In the genomic region with DNA sequence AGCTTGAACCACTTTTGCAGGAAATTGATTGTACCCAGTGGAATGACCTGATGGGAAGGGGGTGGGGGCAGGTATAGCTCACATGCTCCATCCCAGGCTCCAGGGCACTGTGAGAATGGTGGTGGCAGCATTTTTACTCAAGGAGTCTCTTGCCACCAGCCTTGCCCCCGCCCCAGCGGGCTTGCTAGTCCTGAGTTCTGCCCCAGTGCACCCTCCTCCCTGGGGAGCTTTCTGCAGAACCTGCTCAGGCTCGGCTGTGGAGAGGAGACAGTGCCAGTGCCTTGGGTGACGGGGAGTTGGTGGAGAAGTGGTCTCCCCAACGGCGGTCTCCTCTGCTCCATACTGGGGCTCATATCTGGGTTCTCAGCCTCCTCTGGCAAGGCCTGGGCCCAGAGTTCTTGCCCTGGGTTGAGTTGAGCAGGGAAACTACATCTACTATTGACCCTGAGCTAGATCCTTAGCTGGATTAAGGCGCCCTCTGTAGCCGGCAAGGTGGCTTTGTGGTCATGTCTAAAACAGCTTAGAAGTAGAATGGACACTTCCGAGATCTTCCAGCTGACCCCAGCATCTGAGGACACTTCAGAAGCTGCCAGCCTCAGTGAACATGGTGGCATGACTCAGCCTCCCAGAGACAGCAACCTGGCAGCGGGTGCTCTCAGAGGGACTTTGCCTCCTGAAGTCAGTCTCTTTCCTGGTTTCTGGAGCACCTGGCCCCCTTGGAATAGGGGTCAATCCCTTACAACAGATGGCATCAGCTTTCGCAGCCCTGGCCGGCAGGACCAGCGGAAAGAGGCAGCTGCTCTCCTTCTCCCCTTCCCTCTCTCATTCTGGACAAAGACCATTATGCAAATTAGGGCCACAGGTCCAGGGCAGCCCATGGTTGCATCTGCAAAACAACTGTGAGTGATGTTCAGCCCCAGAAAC, we compare ENCODE assay signal across 22 cellular contexts.
"Had no signal": no experiment of that assay in that cellular context is flagged by ENCODE, and none has a peak within 500 bp of the region (broad histone marks: within the 10 kb centered on the region; RNA-seq: fewer than 3 reads in every experiment).

No MANE protein-coding gene starts in this region.

- FAIRE-seq: endometrium, frontal cortex, keratinocyte had no signal

- DNase-seq: cortex of kidney; dorsolateral prefrontal cortex; effector CD8-positive, alpha-beta T cell; immature natural killer cell; left lung; lower lobe of right lung; psoas muscle; retina; right lobe of liver; stimulated activated CD4-positive, alpha-beta T cell treated with anti-CD3 and anti-CD28 coated beads, Interleukin-4, amount 100 ng/mL, for 1 hour; stimulated activated CD8-positive, alpha-beta memory T cell treated with anti-CD3 and anti-CD28 coated beads, Interleukin-4, amount 100 ng/mL, for 48 hours; stimulated activated naive CD8-positive, alpha-beta T cell treated with anti-CD3 and anti-CD28 coated beads, Interleukin-15, Interleukin-2, amounts not matched to agents 100 U/mL and 50 U/mL, for 24 hours; thyroid gland; upper lobe of left lung had no signal

- H3K4me1 ChIP-seq: left lung, lower lobe of right lung, psoas muscle, right lobe of liver, suprapubic skin, thyroid gland, upper lobe of left lung, vagina had no signal

- H3K27me3 ChIP-seq: left lung, right lobe of liver, thyroid gland, upper lobe of left lung, vagina had no signal

- H3K27ac ChIP-seq: dorsolateral prefrontal cortex, left lung, lower lobe of right lung, psoas muscle, right lobe of liver, suprapubic skin, thyroid gland, upper lobe of left lung, vagina had no signal

- H3K4me3 ChIP-seq: dorsolateral prefrontal cortex, left lung, lower lobe of right lung, psoas muscle, right lobe of liver, suprapubic skin, thyroid gland, upper lobe of left lung, vagina had no signal

- H3K9me3 ChIP-seq: left lung, lower lobe of right lung, psoas muscle, right lobe of liver, suprapubic skin, thyroid gland, upper lobe of left lung, vagina had no signal

- H3K36me3 ChIP-seq: left lung, lower lobe of right lung, right lobe of liver, suprapubic skin, thyroid gland, upper lobe of left lung, vagina had no signal

- ATAC-seq: esophagus mucosa; left lung; lower lobe of right lung; natural killer cell treated with Interleukin-12 subunit alpha and Interleukin-12 subunit beta and Interleukin-15 and Interleukin-18, amount 100 ng/mL, for 72 hours; psoas muscle; right lobe of liver; stimulated activated effector memory CD8-positive, alpha-beta T cell treated with anti-CD3 and anti-CD28 coated beads, Interleukin-12 subunit alpha, Interleukin-12 subunit beta, amount 100 ng/mL, for 72 hours; stimulated activated naive CD8-positive, alpha-beta T cell treated with anti-CD3 and anti-CD28 coated beads, Interleukin-15, Interleukin-2, amounts not matched to agents 100 U/mL and 50 U/mL, for 24 hours had no signal
